In the genomic region with DNA sequence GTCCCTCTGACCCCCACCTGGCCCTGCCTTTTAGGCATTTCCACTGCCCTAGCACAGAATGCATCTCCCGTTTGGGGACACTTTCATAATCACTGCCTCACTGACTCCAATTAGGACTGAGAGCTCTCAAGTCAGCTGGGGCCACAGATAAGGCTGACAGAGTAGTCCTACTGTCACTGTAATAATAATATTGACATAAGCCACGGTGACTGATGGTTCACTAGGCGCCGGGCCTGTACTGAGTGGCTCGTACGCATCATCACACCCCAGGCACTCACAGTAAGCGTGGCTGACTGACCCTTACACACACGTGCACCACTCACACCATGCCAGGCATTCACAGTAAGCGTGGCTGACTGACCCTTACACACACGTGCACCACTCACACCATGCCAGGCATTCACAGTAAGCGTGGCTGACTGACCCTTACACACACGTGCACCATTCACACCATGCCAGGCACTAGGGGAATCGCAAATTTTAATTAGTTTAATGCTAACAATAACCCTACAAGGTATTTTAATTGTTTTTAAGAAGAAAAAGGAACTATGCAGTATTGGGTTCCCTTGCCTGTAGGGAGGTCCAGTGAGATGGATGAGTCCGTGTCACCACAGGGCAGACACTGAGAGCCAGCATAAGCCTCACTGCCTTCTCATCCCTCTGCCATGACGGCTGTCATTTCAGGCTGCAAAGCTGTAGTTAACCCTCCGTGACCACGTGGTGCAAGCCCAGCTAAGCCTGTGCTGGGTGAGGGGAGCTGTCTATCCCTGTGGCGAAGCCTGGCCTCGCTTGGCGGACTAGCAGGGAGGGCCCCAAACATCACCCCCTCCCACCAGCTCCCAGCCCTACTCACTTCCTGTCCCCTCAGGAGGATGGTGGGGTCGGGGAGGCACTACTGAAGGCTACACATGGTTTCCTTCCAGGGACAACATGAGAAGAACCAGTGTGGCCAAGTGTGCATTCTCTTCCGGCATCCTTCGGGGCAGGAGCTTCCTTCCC, we compare ENCODE assay signal across 13 cellular contexts.
DNase-seq lines count a peak whose midpoint lies in the region; ATAC-seq, FAIRE-seq and TF ChIP-seq lines count a peak whose summit lies in the region.
"Had no signal": no experiment of that assay in that cellular context is flagged by ENCODE, and none has a peak within 500 bp of the region (broad histone marks: within the 10 kb centered on the region; RNA-seq: fewer than 3 reads in every experiment).

No MANE protein-coding gene starts in this region.

- H3K27me3 ChIP-seq in pancreas (no peaks in the 10 kb centered on the region), A673 (replicated peaks; ENCODE audit: insufficient read depth, low read depth, low read length, poor library complexity) (no peaks in the 10 kb centered on the region)
- H3K27me3 ChIP-seq: upper lobe of right lung had no signal

- WGBS in pancreas, 2 donors: 81 to 84% methylated on average over 23 of the region's 23 CpGs

- CTCF ChIA-PET in A673 (lab: Charles Lee) (no interaction called here), HEK293T (lab: Yijun Ruan, JAX) (no interaction called here)

- no peak overlapping the region for H3K4me3 ChIP-seq in pancreas
- H3K4me3 ChIP-seq in A673 (ENCODE audit: low read depth, low read length, poor library complexity, severe bottlenecking): no peak overlapping the region
- H3K4me3 ChIP-seq: upper lobe of right lung had no signal

- POLR2A ChIA-PET in A673 (lab: Charles Lee; ENCODE audit: low non-redundant PET): no interaction called here
- POLR2A ChIA-PET in HEK293T (lab: Yijun Ruan, JAX): no interaction called here

- H3K9me3 ChIP-seq in pancreas: no peaks in the 10 kb centered on the region
- no peaks in the 10 kb centered on the region for H3K9me3 ChIP-seq in A673 (ENCODE audit: low read depth, low read length, poor library complexity, severe bottlenecking)
- H3K9me3 ChIP-seq: upper lobe of right lung had no signal

- FAIRE-seq in pancreas (lab: Jason Lieb, UNC): no peak

- peak overlapping the region; percentile 87 for H3K27ac ChIP-seq in cingulate gyrus (ENCODE audit: low read depth, low read length)
- H3K27ac ChIP-seq in pancreas: no peak overlapping the region
- no peak overlapping the region for H3K27ac ChIP-seq in A673 (ENCODE audit: low read depth, low read length, poor library complexity, severe bottlenecking)
- H3K27ac ChIP-seq: upper lobe of right lung had no signal

- H3K4me1 ChIP-seq in pancreas (peaks cover 0 to 4% (median 4%) of the 10 kb centered on the region in 3 donors), A673 (ENCODE audit: insufficient read depth, low read length, poor library complexity, severe bottlenecking) (peaks cover 7% of the 10 kb centered on the region)

- intact Hi-C loops in pancreas (cut with DNase I) (no loop called here), A673 (cut with micrococcal nuclease; ENCODE audit: unreplicated experiment) (no loop called here)

- TF ChIP-seq CTCF in pancreas (IDR thresholded peaks at IDR 0.05): no peak
- no peak for TF ChIP-seq CTCF in A673 (conservative IDR thresholded peaks at IDR 0.05; ENCODE audit: low read depth, low read length)

- BruUV-seq in A673 (replicated peaks; lab: Mats Ljungman, UMichigan): no TSS peak

- H3K36me3 ChIP-seq in pancreas (no peaks in the 10 kb centered on the region), A673 (ENCODE audit: insufficient read depth, low read length, poor library complexity, severe bottlenecking) (no peaks in the 10 kb centered on the region)

- peak in 3 of 4 donors; percentile 6 to 53 (median 51) for ATAC-seq in pancreas
- no peak for ATAC-seq in stimulated activated naive CD8-positive, alpha-beta T cell treated with anti-CD3 and anti-CD28 coated beads, Interleukin-15, Interleukin-2, amounts not matched to agents 100 U/mL and 50 U/mL, for 24 hours
- ATAC-seq: T-helper 17 cell, upper lobe of right lung had no signal

- peak; percentile 46 for DNase-seq in DMS153 treated with DMSO at 0.1 percent for 48 hours (lab: John Stamatoyannopoulos, UW; ENCODE audit: unreplicated experiment)
- DNase-seq in NCI-H345 (lab: John Stamatoyannopoulos, UW): peak; percentile 72
- DNase-seq in pancreas: no peak
- no peak for DNase-seq in A673 (ENCODE audit: low spot score)
- no peak for DNase-seq in HEK293T (ENCODE audit: extremely low spot score)
- DNase-seq in stimulated activated naive CD8-positive, alpha-beta T cell treated with anti-CD3 and anti-CD28 coated beads, Interleukin-15, Interleukin-2, amounts not matched to agents 100 U/mL and 50 U/mL, for 24 hours: no peak
- DNase-seq in NK-92 (lab: John Stamatoyannopoulos, UW; ENCODE audit: unreplicated experiment): no peak
- DNase-seq: activated naive CD8-positive, alpha-beta T cell treated with anti-CD3 and anti-CD28 coated beads for 36 hours; HFFc6; mesenchymal stem cell; T-helper 17 cell; upper lobe of right lung had no signal

TF ChIP-seq in HEK293T, 16 proteins besides CTCF, POLR2A, EP300 and RAD21:
- no peak for TF ChIP-seq CTBP1 (IDR thresholded peaks at IDR 0.05; ENCODE audit: borderline replicate concordance)

Comparison
In these comparisons a context has a peak if more than half of its experiments do, and no peak if none do; other contexts are left out.
1. DNase-seq: peak in DMS153 treated with DMSO at 0.1 percent for 48 hours (single experiment) and NCI-H345 (single experiment); none in pancreas (0 of 6), A673 (single experiment), HEK293T (single experiment), stimulated activated naive CD8-positive, alpha-beta T cell treated with anti-CD3 and anti-CD28 coated beads, Interleukin-15, Interleukin-2, amounts not matched to agents 100 U/mL and 50 U/mL, for 24 hours (single experiment) and NK-92 (single experiment).